Comparison of ENCODE assay signal across 9 cellular contexts in the genomic region with DNA sequence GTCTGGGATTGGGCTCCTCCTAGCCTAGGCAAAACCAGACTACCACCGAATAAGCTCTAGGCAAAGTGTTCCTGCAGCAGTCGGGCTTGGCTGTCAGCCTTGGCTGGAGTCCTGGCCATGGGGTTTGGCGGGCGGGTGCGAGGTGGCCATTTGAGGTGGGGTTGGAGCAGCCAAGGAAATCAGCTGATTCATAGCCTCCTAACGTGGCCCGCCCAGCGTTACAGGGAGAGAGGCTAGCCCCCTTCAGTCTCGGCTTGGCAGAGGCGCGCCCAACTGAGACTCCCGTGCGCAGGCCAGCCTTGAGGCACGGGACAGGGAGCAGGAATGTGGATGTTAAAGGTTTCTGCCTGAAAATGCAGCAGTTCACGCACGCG. TPM values are rescaled to one million over a fixed set of nuclear protein-coding genes. Genes with fewer than 3 reads are reported as not detected.
DNase-seq lines count a peak whose midpoint lies in the region; FAIRE-seq and TF ChIP-seq lines count a peak whose summit lies in the region.
"Had no signal": no experiment of that assay in that cellular context is flagged by ENCODE, and none has a peak within 500 bp of the region (broad histone marks: within the 10 kb centered on the region; RNA-seq: fewer than 3 reads in every experiment).

No MANE protein-coding gene starts in this region.

- FAIRE-seq in small intestine (lab: Jason Lieb, UNC), result no peak

- CTCF ChIA-PET in CD8-positive, alpha-beta memory T cell (lab: Charles Lee), result interaction anchor here (0.6 kb wide), 1 partner anchor 55 kb away, joined by 4 read pairs; no protein-coding TSS in a partner anchor

- peak overlapping the region; percentile 74 to 88 for H3K4me3 ChIP-seq in cardiac fibroblast (replicated peaks in 1 of 2; ENCODE audit: low read depth in 2 of 2, low read length in 2 of 2)
- H3K4me3 ChIP-seq in small intestine (ENCODE audit: low read depth in 1 of 2, low read length in 2 of 2), result peak overlapping the region in 1 of 2 donors; percentile 61
- H3K4me3 ChIP-seq in CD8-positive, alpha-beta memory T cell (ENCODE audit: low read length), result no peak overlapping the region

- H3K4me1 Mint-ChIP-seq in CD8-positive, alpha-beta memory T cell, result peaks cover 9 to 23% (median 11%) of the 10 kb centered on the region in 3 donors

- H3K27ac ChIP-seq in small intestine (ENCODE audit: low read depth in 1 of 2, low read length in 1 of 2), result peak overlapping the region; percentile 69 to 95
- H3K27ac ChIP-seq in CD8-positive, alpha-beta memory T cell (ENCODE audit: low read depth, low read length), result no peak overlapping the region

- H3K27me3 ChIP-seq in small intestine (ENCODE audit: control insufficient read depth in 2 of 2, insufficient read depth in 2 of 2, low read length in 2 of 2), result peaks cover 0 to 4% of the 10 kb centered on the region in 2 donors
- H3K27me3 ChIP-seq in CD8-positive, alpha-beta memory T cell (ENCODE audit: insufficient read depth, low read length, poor library complexity, severe bottlenecking), result peaks cover 29% of the 10 kb centered on the region

- no peaks in the 10 kb centered on the region for H3K36me3 Mint-ChIP-seq in CD8-positive, alpha-beta memory T cell

- 2 to 3% (median 3%) methylated on average over 17 of the region's 17 CpGs for WGBS in small intestine, 3 donors

- POLR2A ChIA-PET in CD8-positive, alpha-beta memory T cell (lab: Charles Lee), result no interaction called here

- H3K27me3 Mint-ChIP-seq in CD8-positive, alpha-beta memory T cell, result peaks cover 29 to 89% of the 10 kb centered on the region in 2 donors

- no peak overlapping the region for H3K4me3 Mint-ChIP-seq in CD8-positive, alpha-beta memory T cell

- H3K36me3 ChIP-seq in small intestine (ENCODE audit: control insufficient read depth in 2 of 2, insufficient read depth in 2 of 2, low read length in 2 of 2), result peaks cover 0 to 2% of the 10 kb centered on the region in 2 donors
- no peaks in the 10 kb centered on the region for H3K36me3 ChIP-seq in CD8-positive, alpha-beta memory T cell (ENCODE audit: insufficient read depth, low read length)

- no peak overlapping the region for H3K27ac Mint-ChIP-seq in CD8-positive, alpha-beta memory T cell

- DNase-seq in HCEC 1CT (peak; percentile 73), cardiac fibroblast (ENCODE audit: low read depth in 2 of 2) (peak; percentile 77 to 96), iPS-NIHi7 (ENCODE audit: extremely low spot score) (peak; percentile 67), small intestine (no peak), NCI-H1436 treated with DMSO at 0.1 percent for 48 hours (lab: John Stamatoyannopoulos, UW) (no peak)
- DNase-seq in stimulated activated CD4-positive, alpha-beta T cell treated with anti-CD3 and anti-CD28 coated beads, Interleukin-4, amount 100 ng/mL, for 4 hours, result no peak
- DNase-seq in activated effector memory CD4-positive, alpha-beta T cell treated with Interleukin-2 at 50 U/mL for 16 hours, result no peak
- no peak for DNase-seq in CD8-positive, alpha-beta memory T cell
- DNase-seq: effector CD4-positive, alpha-beta T cell had no signal

- H3K9me3 ChIP-seq in small intestine (ENCODE audit: control insufficient read depth, low read depth), result no peaks in the 10 kb centered on the region
- H3K9me3 ChIP-seq in CD8-positive, alpha-beta memory T cell (ENCODE audit: low read length), result no peaks in the 10 kb centered on the region

- TF ChIP-seq CTCF in cardiac fibroblast (IDR thresholded peaks at IDR 0.05; ENCODE audit: low read depth, low read length), result peak; percentile 1

- H3K4me1 ChIP-seq in small intestine (ENCODE audit: control insufficient read depth in 2 of 2, insufficient read depth in 1 of 2, low read depth in 1 of 2, low read length in 1 of 2), result peaks cover 0 to 2% of the 10 kb centered on the region in 2 donors
- H3K4me1 ChIP-seq in CD8-positive, alpha-beta memory T cell (ENCODE audit: insufficient read depth, low read length), result peaks cover 8% of the 10 kb centered on the region

- no peaks in the 10 kb centered on the region for H3K9me3 Mint-ChIP-seq in CD8-positive, alpha-beta memory T cell

RNA-seq across cellular contexts. Expression of gene PMP22, which starts 1.9 kb away (rescaled TPM):
- polyA plus RNA-seq in small intestine, result 10 to 100 TPM; 68.9 to 89.4 (median 88.8) TPM
- under 1 TPM; 0.60 to 0.98 TPM for total RNA-seq in CD8-positive, alpha-beta memory T cell
- polyA plus RNA-seq in CD8-positive, alpha-beta memory T cell, result not detected

Comparison
In these comparisons a context has a peak if more than half of its experiments do, and no peak if none do; other contexts are left out.
1. DNase-seq: peak in HCEC 1CT (single experiment), cardiac fibroblast (2 of 2) and iPS-NIHi7 (single experiment); none in small intestine (single experiment), NCI-H1436 treated with DMSO at 0.1 percent for 48 hours (single experiment), stimulated activated CD4-positive, alpha-beta T cell treated with anti-CD3 and anti-CD28 coated beads, Interleukin-4, amount 100 ng/mL, for 4 hours (0 of 2), activated effector memory CD4-positive, alpha-beta T cell treated with Interleukin-2 at 50 U/mL for 16 hours (single experiment) and CD8-positive, alpha-beta memory T cell (0 of 5).
2. RNA of gene PMP22, which starts 1.9 kb away (polyA plus RNA-seq): 68.9 to 89.4 TPM in small intestine; not detected in CD8-positive, alpha-beta memory T cell (single experiment); every median in the first group is over 10 times any median in the second.